In genomic region chr1:154325583-154326545, GRCh38 we compare ENCODE assay signal across 8 cellular contexts. TPM values are rescaled to one million over a fixed set of nuclear protein-coding genes. Genes with fewer than 3 reads are reported as not detected.
DNase-seq lines count a peak whose midpoint lies in the region; ATAC-seq and TF ChIP-seq lines count a peak whose summit lies in the region.

No MANE protein-coding gene starts in this region.

- H3K4me2 ChIP-seq in Loucy (ENCODE audit: low read depth, low read length, poor library complexity, severe bottlenecking) (peak overlapping the region; percentile 95), mesenchymal stem cell (ENCODE audit: low read length, poor library complexity, severe bottlenecking) (peak overlapping the region; percentile 91)

- H3K27me3 Mint-ChIP-seq in activated CD4-positive, alpha-beta T cell treated with anti-CD3 and anti-CD28 coated beads, Interleukin-2, amount 10 ng/mL, durations not matched to agents 7 days and 5 days: peaks cover 19% of the 10 kb centered on the region
- H3K27me3 Mint-ChIP-seq in activated B cell treated with CpG ODN at 0.5 μM for 24 hours: peaks cover 17% of the 10 kb centered on the region
- peaks cover 6% of the 10 kb centered on the region for H3K27me3 Mint-ChIP-seq in stimulated activated naive CD8-positive, alpha-beta T cell treated with anti-CD3 and anti-CD28 coated beads, Interleukin-15, amount 100 ng/mL, for 72 hours

- peak overlapping the region; percentile 68 for H4K8ac ChIP-seq in mesenchymal stem cell (ENCODE audit: low read length)

- peak overlapping the region; percentile 82 for H2BK15ac ChIP-seq in mesenchymal stem cell (ENCODE audit: low read depth, poor library complexity, severe bottlenecking)

- peak overlapping the region; percentile 88 for H3K27ac Mint-ChIP-seq in activated CD4-positive, alpha-beta T cell treated with anti-CD3 and anti-CD28 coated beads, Interleukin-2, amount 10 ng/mL, durations not matched to agents 7 days and 5 days
- peak overlapping the region; percentile 87 for H3K27ac Mint-ChIP-seq in activated B cell treated with CpG ODN at 0.5 μM for 24 hours
- peak overlapping the region; percentile 78 to 98 for H3K27ac Mint-ChIP-seq in stimulated activated naive CD8-positive, alpha-beta T cell treated with anti-CD3 and anti-CD28 coated beads, Interleukin-15, amount 100 ng/mL, for 72 hours

- H2BK120ac ChIP-seq in mesenchymal stem cell (ENCODE audit: low read depth, low read length): peak overlapping the region; percentile 68

- intact Hi-C loops in activated B cell treated with CpG ODN at 0.5 μM for 24 hours (cut with micrococcal nuclease): loop anchor here (2.0 to 5.0 kb wide), 5 partner anchors 27 to 736 kb away; partner anchors contain the start of genes EFNA4, IL6R and UBE2Q1

- peak overlapping the region; percentile 73 to 97 for H3K18ac ChIP-seq in mesenchymal stem cell (ENCODE audit: low read depth in 1 of 2, low read length in 2 of 2)

- no peaks in the 10 kb centered on the region for H3K36me3 ChIP-seq in Loucy (ENCODE audit: insufficient read depth, low read length)
- peaks cover 5 to 15% of the 10 kb centered on the region in 2 experiments for H3K36me3 ChIP-seq in mesenchymal stem cell (ENCODE audit: control insufficient read depth in 1 of 2, insufficient read depth in 2 of 2, low read depth in 1 of 2, low read length in 2 of 2)

- peak overlapping the region; percentile 67 for H2AFZ ChIP-seq in Loucy (ENCODE audit: low read length)
- peak overlapping the region; percentile 55 for H2AFZ ChIP-seq in mesenchymal stem cell (ENCODE audit: low read depth, low read length)

- CTCF ChIA-PET in activated CD4-positive, alpha-beta T cell treated with anti-CD3 and anti-CD28 coated beads, Interleukin-2, amount 10 ng/mL, durations not matched to agents 7 days and 5 days (lab: Charles Lee): interaction anchor here (0.6 to 5.5 kb wide), 17 partner anchors 9 to 1631 kb away, joined by 3 to 71 read pairs (median 3); partner anchors contain the start of gene HAX1
- CTCF ChIA-PET in activated B cell treated with CpG ODN at 0.5 μM for 24 hours (lab: Charles Lee): interaction anchor here (0.9 to 6.6 kb wide), 2 partner anchors 9 to 80 kb away, joined by 3 to 100 read pairs; no protein-coding TSS in a partner anchor

- 2% methylated on average over 59 of the region's 63 CpGs for WGBS in mesenchymal stem cell

- H3K9me3 ChIP-seq in Loucy (ENCODE audit: insufficient read depth, low read depth, low read length): no peaks in the 10 kb centered on the region
- H3K9me3 ChIP-seq in mesenchymal stem cell (ENCODE audit: control insufficient read depth, low read length): no peaks in the 10 kb centered on the region

- peak overlapping the region in 1 of 2 experiments; percentile 99 for H3K23ac ChIP-seq in mesenchymal stem cell (ENCODE audit: low read length in 2 of 2)

- POLR2A ChIA-PET in activated CD4-positive, alpha-beta T cell treated with anti-CD3 and anti-CD28 coated beads, Interleukin-2, amount 10 ng/mL, durations not matched to agents 7 days and 5 days (lab: Charles Lee): interaction anchor here (0.9 kb wide), 1 partner anchor 9 kb away, joined by 3 read pairs; no protein-coding TSS in a partner anchor
- POLR2A ChIA-PET in activated B cell treated with CpG ODN at 0.5 μM for 24 hours (lab: Charles Lee): interaction anchor here (0.6 to 2.8 kb wide), 7 partner anchors 8 to 379 kb away, joined by 3 to 19 read pairs (median 5); partner anchors contain the start of genes DENND4B, HAX1 and RPS27

- H3K79me1 ChIP-seq in mesenchymal stem cell (replicated peaks; ENCODE audit: low read length, poor library complexity, severe bottlenecking): peaks cover 15% of the 10 kb centered on the region

- peak; percentile 40 for DNase-seq in activated CD4-positive, alpha-beta T cell treated with anti-CD3 and anti-CD28 coated beads, Interleukin-2, amount 10 ng/mL, durations not matched to agents 7 days and 5 days
- DNase-seq in activated CD4-positive, alpha-beta T cell treated with anti-CD3 and anti-CD28 coated beads, Interleukin-2, amount 50 U/mL, for 1 hour: no peak
- DNase-seq in activated B cell treated with CpG ODN at 0.5 μM for 24 hours (peak; percentile 68), epidermal melanocyte (ENCODE audit: insufficient read length, low spot score) (peak; percentile 88), mesenchymal stem cell (peak; percentile 96)
- peak; percentile 45 to 50 for DNase-seq in stimulated activated naive CD8-positive, alpha-beta T cell treated with anti-CD3 and anti-CD28 coated beads, Interleukin-15, amount 100 ng/mL, for 72 hours

- peaks cover 49% of the 10 kb centered on the region for H3K4me1 Mint-ChIP-seq in activated CD4-positive, alpha-beta T cell treated with anti-CD3 and anti-CD28 coated beads, Interleukin-2, amount 10 ng/mL, durations not matched to agents 7 days and 5 days
- H3K4me1 Mint-ChIP-seq in activated B cell treated with CpG ODN at 0.5 μM for 24 hours: peaks cover 51% of the 10 kb centered on the region
- peaks cover 60% of the 10 kb centered on the region for H3K4me1 Mint-ChIP-seq in stimulated activated naive CD8-positive, alpha-beta T cell treated with anti-CD3 and anti-CD28 coated beads, Interleukin-15, amount 100 ng/mL, for 72 hours

- H2BK12ac ChIP-seq in mesenchymal stem cell (ENCODE audit: low read length in 2 of 2): peak overlapping the region in 1 of 2 experiments; percentile 84

- peaks cover 34% of the 10 kb centered on the region for H3K79me2 ChIP-seq in Loucy (ENCODE audit: insufficient read depth, low read length)

- peaks cover 19% of the 10 kb centered on the region for H4K20me1 ChIP-seq in Loucy (ENCODE audit: insufficient read depth, low read length, poor library complexity, severe bottlenecking)

- no peaks in the 10 kb centered on the region for H3K9me3 Mint-ChIP-seq in activated CD4-positive, alpha-beta T cell treated with anti-CD3 and anti-CD28 coated beads, Interleukin-2, amount 10 ng/mL, durations not matched to agents 7 days and 5 days
- H3K9me3 Mint-ChIP-seq in activated B cell treated with CpG ODN at 0.5 μM for 24 hours: no peaks in the 10 kb centered on the region
- H3K9me3 Mint-ChIP-seq in stimulated activated naive CD8-positive, alpha-beta T cell treated with anti-CD3 and anti-CD28 coated beads, Interleukin-15, amount 100 ng/mL, for 72 hours: no peaks in the 10 kb centered on the region

- H3K9me2 ChIP-seq in Loucy (replicated peaks; ENCODE audit: low read depth, low read length): no peaks in the 10 kb centered on the region

- peak overlapping the region; percentile 56 for H3K27ac ChIP-seq in mesenchymal stem cell (ENCODE audit: low read length, poor library complexity, severe bottlenecking)

- no peak overlapping the region for H2BK5ac ChIP-seq in mesenchymal stem cell (ENCODE audit: low read depth, low read length, poor library complexity, severe bottlenecking)

- peak overlapping the region; percentile 85 for H4K91ac ChIP-seq in mesenchymal stem cell (ENCODE audit: low read length)

- peaks cover 47% of the 10 kb centered on the region for H3K4me1 ChIP-seq in Loucy (ENCODE audit: insufficient read depth, low read length, poor library complexity, severe bottlenecking)
- peaks cover 34% of the 10 kb centered on the region for H3K4me1 ChIP-seq in mesenchymal stem cell (ENCODE audit: control insufficient read depth, insufficient read depth, low read depth, low read length)

- ATAC-seq in activated B cell treated with CpG ODN at 0.5 μM for 24 hours (ENCODE audit: low read depth): peak; percentile 19
- peak; percentile 31 for ATAC-seq in stimulated activated naive CD8-positive, alpha-beta T cell treated with anti-CD3 and anti-CD28 coated beads, Interleukin-15, amount 100 ng/mL, for 72 hours
- no peak for ATAC-seq in HG02642 (IDR thresholded peaks at IDR 0.05; ENCODE audit: poor library complexity, unreplicated experiment)

- H3F3A ChIP-seq in Loucy (ENCODE audit: low read depth): no peaks in the 10 kb centered on the region

- TF ChIP-seq CTCF in Loucy (conservative IDR thresholded peaks at IDR 0.05; ENCODE audit: low read length): peak; percentile 70
- no peak for TF ChIP-seq CTCF in activated B cell treated with CpG ODN at 0.5 μM for 24 hours (IDR thresholded peaks at IDR 0.05)

- peak overlapping the region; percentile 93 for H3K4me3 Mint-ChIP-seq in activated CD4-positive, alpha-beta T cell treated with anti-CD3 and anti-CD28 coated beads, Interleukin-2, amount 10 ng/mL, durations not matched to agents 7 days and 5 days
- peak overlapping the region; percentile 88 for H3K4me3 Mint-ChIP-seq in activated B cell treated with CpG ODN at 0.5 μM for 24 hours
- peak overlapping the region; percentile 98 to 99 for H3K4me3 Mint-ChIP-seq in stimulated activated naive CD8-positive, alpha-beta T cell treated with anti-CD3 and anti-CD28 coated beads, Interleukin-15, amount 100 ng/mL, for 72 hours

- H3K36me3 Mint-ChIP-seq in activated CD4-positive, alpha-beta T cell treated with anti-CD3 and anti-CD28 coated beads, Interleukin-2, amount 10 ng/mL, durations not matched to agents 7 days and 5 days (ENCODE audit: low read depth): peaks cover 19% of the 10 kb centered on the region
- H3K36me3 Mint-ChIP-seq in activated B cell treated with CpG ODN at 0.5 μM for 24 hours (ENCODE audit: low read depth): peaks cover 10% of the 10 kb centered on the region

- peak overlapping the region; percentile 40 to 93 for H3K4ac ChIP-seq in mesenchymal stem cell (ENCODE audit: low read depth in 1 of 2, low read length in 2 of 2)

- peak overlapping the region in 1 of 2 experiments; percentile 97 for H3K14ac ChIP-seq in mesenchymal stem cell (ENCODE audit: low read length in 2 of 2)

- H3K9ac ChIP-seq in Loucy (ENCODE audit: low read depth, low read length, poor library complexity, severe bottlenecking): peak overlapping the region; percentile 87
- peak overlapping the region; percentile 100 for H3K9ac ChIP-seq in mesenchymal stem cell (ENCODE audit: low read length)

- no peak overlapping the region for H2AK5ac ChIP-seq in mesenchymal stem cell (ENCODE audit: low read length, severe bottlenecking)

- peak overlapping the region; percentile 92 for H3K4me3 ChIP-seq in Loucy (ENCODE audit: low read length, poor library complexity, severe bottlenecking)
- peak overlapping the region; percentile 78 to 96 for H3K4me3 ChIP-seq in mesenchymal stem cell (ENCODE audit: insufficient read depth in 1 of 2, low read depth in 1 of 2, low read length in 2 of 2)

- H3K27me3 ChIP-seq in Loucy (ENCODE audit: insufficient read depth, low read length, poor library complexity, severe bottlenecking): no peaks in the 10 kb centered on the region
- H3K27me3 ChIP-seq in mesenchymal stem cell (ENCODE audit: control insufficient read depth in 1 of 2, insufficient read depth in 1 of 2, low read length in 2 of 2): peaks cover 16 to 21% of the 10 kb centered on the region in 2 experiments

RNA-seq across cellular contexts. Expression of gene ATP8B2, which starts 0.5 kb away (rescaled TPM):
- total RNA-seq in activated CD4-positive, alpha-beta T cell treated with anti-CD3 and anti-CD28 coated beads, Interleukin-2, amount 10 ng/mL, durations not matched to agents 7 days and 5 days: 100 to 1,000 TPM; 135 to 138 TPM
- total RNA-seq in activated B cell treated with CpG ODN at 0.5 μM for 24 hours: 24.3 and 27.3 TPM in 2 replicates
- 50.2 TPM for polyA plus RNA-seq in mesenchymal stem cell (2013, experiment 1 of 2)
- 47.9 TPM for polyA plus RNA-seq in mesenchymal stem cell (2013, experiment 2 of 2)

RNA-seq across cellular contexts. Expression of gene AQP10, which starts 5.0 kb away (rescaled TPM):
- total RNA-seq in activated CD4-positive, alpha-beta T cell treated with anti-CD3 and anti-CD28 coated beads, Interleukin-2, amount 10 ng/mL, durations not matched to agents 7 days and 5 days: not detected
- total RNA-seq in activated B cell treated with CpG ODN at 0.5 μM for 24 hours: not detected in 2 replicates
- polyA plus RNA-seq in mesenchymal stem cell (2013, experiment 1 of 2): not detected
- polyA plus RNA-seq in mesenchymal stem cell (2013, experiment 2 of 2): not detected

RNA-seq across cellular contexts. Expression of gene HAX1, which starts 53.4 kb away (rescaled TPM):
- total RNA-seq in activated CD4-positive, alpha-beta T cell treated with anti-CD3 and anti-CD28 coated beads, Interleukin-2, amount 10 ng/mL, durations not matched to agents 7 days and 5 days: 100 to 1,000 TPM; 107 to 126 TPM
- 89.4 and 93.0 TPM in 2 replicates for total RNA-seq in activated B cell treated with CpG ODN at 0.5 μM for 24 hours
- 83.7 TPM for polyA plus RNA-seq in mesenchymal stem cell (2013, experiment 1 of 2)
- polyA plus RNA-seq in mesenchymal stem cell (2013, experiment 2 of 2): 81.9 TPM
